Comparison of ENCODE assay signal across 1 cellular context in genomic region chr2:209391776-209392401, GRCh38.
TF ChIP-seq lines count a peak whose summit lies in the region.

No MANE protein-coding gene starts in this region.

TF ChIP-seq in IMR-90, 13 proteins besides CTCF, POLR2A, EP300 and RAD21 (continued from another document):
- TF ChIP-seq USF2 (IDR thresholded peaks at IDR 0.05; ENCODE audit: low read depth, low read length) (no peak), MXI1 (IDR thresholded peaks at IDR 0.05; ENCODE audit: borderline replicate concordance, low read depth, low read length) (no peak)
TF ChIP-seq in IMR-90: peak in this region for 0.
